ENCODE assay signal across 11 cellular contexts in genomic region chr13:50152224-50152623, GRCh38.
DNase-seq lines count a peak whose midpoint lies in the region; ATAC-seq and TF ChIP-seq lines count a peak whose summit lies in the region.
"Had no signal": no experiment of that assay in that cellular context is flagged by ENCODE, and none has a peak within 500 bp of the region (broad histone marks: within the 10 kb centered on the region; RNA-seq: fewer than 3 reads in every experiment).

No MANE protein-coding gene starts in this region.

- no peak for DNase-seq in MCF 10A (ENCODE audit: unreplicated experiment)
- DNase-seq in natural killer cell: no peak
- no peak for DNase-seq in CD1c-positive myeloid dendritic cell (ENCODE audit: extremely low spot score)
- DNase-seq in upper lobe of left lung: no peak
- no peak for DNase-seq in GM03348 (ENCODE audit: low spot score)
- DNase-seq: activated gamma-delta T cell treated with Interleukin-2 at 50 U/mL for 16 hours, erythroblast, NCI-H446 treated with DMSO at 0.1 percent for 48 hours had no signal

- H3K9me2 ChIP-seq in DOHH2 (replicated peaks; ENCODE audit: control insufficient read depth, low read length): no peaks in the 10 kb centered on the region

- POLR2A ChIA-PET in MCF 10A (lab: Yijun Ruan, JAX): interaction anchor here (2.0 kb wide), 1 partner anchor 27 kb away, joined by 11 read pairs; no protein-coding TSS in a partner anchor

- H3K4me1 Mint-ChIP-seq in MCF 10A (ENCODE audit: insufficient read depth, unreplicated experiment) (peaks cover 17% of the 10 kb centered on the region), natural killer cell (peaks cover 14% of the 10 kb centered on the region in 2 donors)

- H3K27me3 Mint-ChIP-seq in MCF 10A (ENCODE audit: insufficient read depth, unreplicated experiment): no peaks in the 10 kb centered on the region
- H3K27me3 Mint-ChIP-seq in natural killer cell (ENCODE audit: low read depth in 2 of 2): peaks cover 4 to 16% of the 10 kb centered on the region in 2 donors

- BruUV-seq in MCF 10A (replicated peaks; lab: Mats Ljungman, UMichigan): no TSS peak

- H2AFZ ChIP-seq in OCI-LY3 (ENCODE audit: low read depth, low read length): peak overlapping the region; percentile 39

- TF ChIP-seq POLR2A in upper lobe of left lung (IDR thresholded peaks at IDR 0.05): no peak

- H3K36me3 ChIP-seq in DOHH2 (ENCODE audit: control insufficient read depth, low read length) (no peaks in the 10 kb centered on the region), OCI-LY3 (replicated peaks; ENCODE audit: low read depth, low read length) (no peaks in the 10 kb centered on the region), upper lobe of left lung (no peaks in the 10 kb centered on the region)

- H3F3A ChIP-seq in DOHH2 (ENCODE audit: control insufficient read depth, insufficient read depth): peaks cover 8% of the 10 kb centered on the region; the same call in 1 of the 2 replicates

- H3K27ac ChIP-seq in DOHH2 (ENCODE audit: low read depth, low read length) (peak overlapping the region; percentile 59), OCI-LY3 (ENCODE audit: low read length) (no peak overlapping the region), upper lobe of left lung (no peak overlapping the region)

- intact Hi-C loops in MCF 10A (cut with micrococcal nuclease) (no loop called here), natural killer cell (cut with micrococcal nuclease) (no loop called here)

- H3K4me2 ChIP-seq in DOHH2 (ENCODE audit: low read length): peak overlapping the region; percentile 76
- H3K4me2 ChIP-seq in OCI-LY3 (ENCODE audit: low read length): peak overlapping the region; percentile 76

- peaks cover 46% of the 10 kb centered on the region for H3K4me1 ChIP-seq in DOHH2 (ENCODE audit: control insufficient read depth, low read length)
- H3K4me1 ChIP-seq in OCI-LY3 (ENCODE audit: low read length): peaks cover 21% of the 10 kb centered on the region
- peaks cover 0 to 7% (median 4%) of the 10 kb centered on the region in 4 donors for H3K4me1 ChIP-seq in upper lobe of left lung

- ATAC-seq in natural killer cell (no peak), GM21529 (IDR thresholded peaks at IDR 0.05; ENCODE audit: unreplicated experiment) (no peak), upper lobe of left lung (ENCODE audit: low FRiP score in 2 of 2) (no peak)

- TF ChIP-seq CTCF in DOHH2 (IDR thresholded peaks at IDR 0.05; ENCODE audit: low read depth, low read length, poor library complexity, severe bottlenecking) (no peak), OCI-LY3 (IDR thresholded peaks at IDR 0.05; ENCODE audit: low read depth, low read length) (no peak), MCF 10A (IDR thresholded peaks at IDR 0.05; ENCODE audit: unreplicated experiment) (no peak), natural killer cell (IDR thresholded peaks at IDR 0.05) (no peak), upper lobe of left lung (IDR thresholded peaks at IDR 0.05) (no peak)

- H3K9me3 Mint-ChIP-seq in MCF 10A (ENCODE audit: unreplicated experiment) (no peaks in the 10 kb centered on the region), natural killer cell (no peaks in the 10 kb centered on the region)

- CTCF ChIA-PET in MCF 10A (lab: Yijun Ruan, JAX): no interaction called here

- H3K36me3 Mint-ChIP-seq in MCF 10A (ENCODE audit: insufficient read depth, unreplicated experiment) (no peaks in the 10 kb centered on the region), natural killer cell (no peaks in the 10 kb centered on the region)

- H3K27me3 ChIP-seq in DOHH2 (ENCODE audit: control insufficient read depth, low read length) (no peaks in the 10 kb centered on the region), OCI-LY3 (ENCODE audit: low read depth, low read length) (no peaks in the 10 kb centered on the region), upper lobe of left lung (no peaks in the 10 kb centered on the region)

- H3K79me2 ChIP-seq in DOHH2 (ENCODE audit: control insufficient read depth, low read length) (no peaks in the 10 kb centered on the region), OCI-LY3 (ENCODE audit: low read length) (no peaks in the 10 kb centered on the region)

- 40 to 48% methylated on average over 3 of the region's 3 CpGs for WGBS in upper lobe of left lung, 2 donors

- H3K4me3 Mint-ChIP-seq in MCF 10A (ENCODE audit: unreplicated experiment) (peak overlapping the region; percentile 53), natural killer cell (peak overlapping the region; percentile 52)

- no peaks in the 10 kb centered on the region for H4K20me1 ChIP-seq in DOHH2 (ENCODE audit: control insufficient read depth, insufficient read depth, low read depth, low read length)
- H4K20me1 ChIP-seq in OCI-LY3 (ENCODE audit: insufficient read depth, low read length): no peaks in the 10 kb centered on the region

- TF ChIP-seq EP300 in upper lobe of left lung (IDR thresholded peaks at IDR 0.05): no peak

- H3K27ac Mint-ChIP-seq in MCF 10A (ENCODE audit: low read depth, unreplicated experiment) (peak overlapping the region; percentile 72), natural killer cell (peak overlapping the region in 1 of 2 donors; percentile 70)

- H3K9me3 ChIP-seq in DOHH2 (ENCODE audit: control insufficient read depth, insufficient read depth, low read length) (no peaks in the 10 kb centered on the region), OCI-LY3 (ENCODE audit: insufficient read depth, low read length) (no peaks in the 10 kb centered on the region), upper lobe of left lung (no peaks in the 10 kb centered on the region)

- H3K9ac ChIP-seq in OCI-LY3 (ENCODE audit: low read length): peak overlapping the region; percentile 27; the same call in 1 of the 2 replicates

- H3K4me3 ChIP-seq in DOHH2 (ENCODE audit: low read length) (peak overlapping the region; percentile 52), OCI-LY3 (ENCODE audit: low read length) (peak overlapping the region; percentile 60), upper lobe of left lung (peak overlapping the region in 2 of 4 donors; percentile 27 to 34)
